ENCODE assay signal across 8 cellular contexts in the genomic region with DNA sequence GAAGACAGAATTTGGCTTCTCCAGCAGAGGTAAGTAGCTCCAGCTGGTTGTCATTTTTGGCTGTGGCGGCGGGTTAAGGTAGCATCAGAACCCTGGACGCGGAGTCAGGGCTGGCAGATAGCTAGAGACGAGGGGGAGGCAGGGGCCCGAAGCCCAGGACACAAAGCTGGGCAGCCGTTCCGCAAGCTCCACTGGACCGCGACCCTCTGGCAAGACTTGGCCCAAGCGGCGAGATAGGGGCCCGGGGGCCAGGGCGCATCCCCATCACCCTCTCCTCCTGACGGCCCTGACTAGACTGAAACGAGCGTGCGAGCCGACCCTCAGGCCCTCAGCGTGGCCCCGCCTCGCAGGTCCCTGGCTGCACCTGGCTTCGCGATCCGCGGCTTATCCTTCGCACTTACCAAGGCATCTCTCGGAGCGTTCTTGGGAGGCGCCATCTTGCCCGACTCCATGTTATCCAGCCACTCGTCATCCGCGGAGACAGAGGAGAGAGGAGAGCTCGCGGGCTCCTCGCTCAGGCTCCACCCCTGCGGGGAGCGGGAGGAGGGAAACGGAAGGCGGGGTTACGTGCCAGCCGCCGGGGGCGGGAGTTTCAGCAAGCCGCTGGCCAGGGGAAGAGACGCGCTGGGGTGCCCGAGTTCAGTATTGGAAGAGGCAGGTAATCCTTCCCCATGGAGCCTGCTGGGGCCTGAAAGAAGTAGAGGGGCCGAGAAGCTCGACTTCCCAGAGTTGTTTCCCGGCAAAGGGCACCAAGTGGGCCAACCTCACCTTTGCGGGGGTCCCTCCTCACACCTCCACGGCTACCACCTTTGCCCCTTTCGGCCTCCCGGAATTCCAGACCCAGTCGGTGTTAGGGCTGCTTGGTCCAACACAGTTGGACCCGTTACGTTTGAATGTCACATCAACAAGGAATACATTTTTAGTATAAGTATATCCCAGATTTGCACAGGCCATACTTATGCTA. TPM values are rescaled to one million over a fixed set of nuclear protein-coding genes. Genes with fewer than 3 reads are reported as not detected.
DNase-seq lines count a peak whose midpoint lies in the region; ATAC-seq and TF ChIP-seq lines count a peak whose summit lies in the region.

A gene with protein sequence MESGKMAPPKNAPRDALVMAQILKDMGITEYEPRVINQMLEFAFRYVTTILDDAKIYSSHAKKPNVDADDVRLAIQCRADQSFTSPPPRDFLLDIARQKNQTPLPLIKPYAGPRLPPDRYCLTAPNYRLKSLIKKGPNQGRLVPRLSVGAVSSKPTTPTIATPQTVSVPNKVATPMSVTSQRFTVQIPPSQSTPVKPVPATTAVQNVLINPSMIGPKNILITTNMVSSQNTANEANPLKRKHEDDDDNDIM (minus strand): TSS at position 491 of the 964 bp plus-strand sequence. CDS start 39 bp downstream, at position 452.

- no peaks in the 10 kb centered on the region for H4K20me1 ChIP-seq in SK-N-SH (ENCODE audit: insufficient read depth)
- H4K20me1 ChIP-seq in osteoblast (ENCODE audit: insufficient read depth, low read length) = no peaks in the 10 kb centered on the region

- H3K9me3 ChIP-seq in SK-N-SH (no peaks in the 10 kb centered on the region), osteoblast (ENCODE audit: low read depth, low read length) (no peaks in the 10 kb centered on the region), thoracic aorta (no peaks in the 10 kb centered on the region)

- H3K4me3 Mint-ChIP-seq in activated naive CD4-positive, alpha-beta T cell treated with anti-CD3 and anti-CD28 coated beads, Interleukin-2, amount 50 U/mL, for 24 hours = peak within 1 kb of the TSS; percentile 89

- no peaks in the 10 kb centered on the region for H3K9me2 ChIP-seq in SK-N-SH

- TF ChIP-seq EP300 in SK-N-SH (IDR thresholded peaks at IDR 0.05; ENCODE audit: borderline replicate concordance in 1 of 2, low read depth in 1 of 2, low read length in 1 of 2) = no peak

- peaks cover 12% of the 10 kb centered on the region for H3K4me1 Mint-ChIP-seq in activated naive CD4-positive, alpha-beta T cell treated with anti-CD3 and anti-CD28 coated beads, Interleukin-2, amount 50 U/mL, for 24 hours

- no peak for TF ChIP-seq RAD21 in SK-N-SH (IDR thresholded peaks at IDR 0.05; ENCODE audit: low read length)

- no peaks in the 10 kb centered on the region for H3K79me2 ChIP-seq in SK-N-SH (ENCODE audit: insufficient read depth)
- no peaks in the 10 kb centered on the region for H3K79me2 ChIP-seq in osteoblast (ENCODE audit: insufficient read depth, low read length)

- H3K9me3 Mint-ChIP-seq in activated naive CD4-positive, alpha-beta T cell treated with anti-CD3 and anti-CD28 coated beads, Interleukin-2, amount 50 U/mL, for 24 hours = no peaks in the 10 kb centered on the region

- H3K4me3 ChIP-seq in SK-N-SH (ENCODE audit: low read depth in 2 of 2, low read length in 1 of 2) (peak within 1 kb of the TSS; percentile 66 to 67), osteoblast (ENCODE audit: insufficient read depth, low read length) (peak within 1 kb of the TSS; percentile 84), thoracic aorta (peak within 1 kb of the TSS; percentile 84)

- H3F3A ChIP-seq in SK-N-SH (replicated peaks; ENCODE audit: insufficient read depth) = peaks cover 7% of the 10 kb centered on the region

- H2AFZ ChIP-seq in SK-N-SH (ENCODE audit: low read depth) = peak within 1 kb of the TSS; percentile 74
- H2AFZ ChIP-seq in osteoblast (ENCODE audit: low read length) = peak within 1 kb of the TSS; percentile 74

- peak within 1 kb of the TSS; percentile 82 for H3K9ac ChIP-seq in SK-N-SH

- H3K27me3 ChIP-seq in SK-N-SH (ENCODE audit: insufficient read depth) = no peaks in the 10 kb centered on the region
- no peaks in the 10 kb centered on the region for H3K27me3 ChIP-seq in osteoblast (ENCODE audit: insufficient read depth, low read length)
- H3K27me3 ChIP-seq in thoracic aorta (replicated peaks; ENCODE audit: insufficient read depth) = no peaks in the 10 kb centered on the region

- POLR2A ChIA-PET in HEK293T (lab: Yijun Ruan, JAX) (interaction anchor here (0.6 to 1.5 kb wide), 9 partner anchors 9 to 244 kb away, joined by 3 to 8 read pairs (median 3); a partner anchor contains a TSS), SK-N-SH (lab: Yijun Ruan, JAX) (interaction anchor here (0.6 to 1.2 kb wide), 2 partner anchors 221 to 240 kb away, joined by 3 to 6 read pairs; a partner anchor contains a TSS)

- DNase-seq in GM03348 (ENCODE audit: low spot score) (peak; percentile 94), HEK293T (ENCODE audit: extremely low spot score) (peak; percentile 88), MV-4-11 (lab: John Stamatoyannopoulos, UW) (peak; percentile 74), SK-N-SH (peak; percentile 87), glomerular endothelial cell (ENCODE audit: extremely low read depth, low read depth, low spot score) (no peak), osteoblast (ENCODE audit: insufficient read length, low spot score, missing footprints) (peak; percentile 89), thoracic aorta (ENCODE audit: low spot score) (peak; percentile 36)

- H3K27ac Mint-ChIP-seq in activated naive CD4-positive, alpha-beta T cell treated with anti-CD3 and anti-CD28 coated beads, Interleukin-2, amount 50 U/mL, for 24 hours = peak within 1 kb of the TSS; percentile 91

- H3K36me3 ChIP-seq in SK-N-SH (replicated peaks in 1 of 2; ENCODE audit: control insufficient read depth in 1 of 2, insufficient read depth in 2 of 2, low read length in 1 of 2) = peaks cover 4 to 8% of the 10 kb centered on the region in 2 experiments
- peaks cover 1% of the 10 kb centered on the region for H3K36me3 ChIP-seq in osteoblast (ENCODE audit: insufficient read depth, low read length)
- H3K36me3 ChIP-seq in thoracic aorta = no peaks in the 10 kb centered on the region

- no peaks in the 10 kb centered on the region for H3K27me3 Mint-ChIP-seq in activated naive CD4-positive, alpha-beta T cell treated with anti-CD3 and anti-CD28 coated beads, Interleukin-2, amount 50 U/mL, for 24 hours

- peak within 1 kb of the TSS; percentile 74 for H3K4me2 ChIP-seq in SK-N-SH
- peak within 1 kb of the TSS; percentile 87 for H3K4me2 ChIP-seq in osteoblast (ENCODE audit: insufficient read depth, low read length)

- H3K4me1 ChIP-seq in SK-N-SH (ENCODE audit: control insufficient read depth in 1 of 2, insufficient read depth in 2 of 2, low read depth in 1 of 2, low read length in 1 of 2) (no peaks in the 10 kb centered on the region), osteoblast (ENCODE audit: insufficient read depth, low read length) (no peaks in the 10 kb centered on the region), thoracic aorta (ENCODE audit: control insufficient read depth in 1 of 2, low read depth in 2 of 2) (no peaks in the 10 kb centered on the region)

- WGBS in SK-N-SH (ENCODE audit: low lambda C conversion rate) = 13% methylated on average over 31 of the region's 59 CpGs

- H3K36me3 Mint-ChIP-seq in activated naive CD4-positive, alpha-beta T cell treated with anti-CD3 and anti-CD28 coated beads, Interleukin-2, amount 50 U/mL, for 24 hours = no peaks in the 10 kb centered on the region

- H3K27ac ChIP-seq in SK-N-SH (ENCODE audit: low read depth in 2 of 2, low read length in 1 of 2) (peak within 1 kb of the TSS; percentile 56 to 73; a peak in 3 of 4 replicates), osteoblast (ENCODE audit: low read depth, low read length) (peak within 1 kb of the TSS; percentile 75), thoracic aorta (peak within 1 kb of the TSS; percentile 87 to 89)

- CTCF ChIA-PET in HEK293T (lab: Yijun Ruan, JAX) = no interaction called here
- CTCF ChIA-PET in SK-N-SH (lab: Yijun Ruan, JAX) = interaction anchor here (1.9 kb wide), 1 partner anchor 14 kb away, joined by 7 read pairs; no protein-coding TSS in a partner anchor

- peak; percentile 76 for ATAC-seq in thoracic aorta (ENCODE audit: insufficient number of reproducible peaks, low FRiP score, low read depth)

- TF ChIP-seq CTCF in SK-N-SH (IDR thresholded peaks at IDR 0.05) (no peak), osteoblast (IDR thresholded peaks at IDR 0.05; ENCODE audit: extremely low read depth, low read depth, low read length) (no peak), thoracic aorta (IDR thresholded peaks at IDR 0.05) (no peak)

TF ChIP-seq in HEK293T, 16 proteins besides CTCF, POLR2A, EP300 and RAD21:
- TF ChIP-seq ARNT (IDR thresholded peaks at IDR 0.05) (no peak), NFRKB (IDR thresholded peaks at IDR 0.05) (peak; percentile 44; the same call in 1 of the 2 replicates), L3MBTL2 (conservative IDR thresholded peaks at IDR 0.05) (peak; percentile 28; the same call in 1 of the 2 replicates)

TF ChIP-seq in SK-N-SH, 30 proteins besides CTCF, POLR2A, EP300 and RAD21 (continues in another document):
- TF ChIP-seq FOXJ3 (CRISPR knock-in tag; IDR thresholded peaks at IDR 0.05) (no peak), MEF2A (IDR thresholded peaks at IDR 0.05; ENCODE audit: borderline replicate concordance, low read depth) (no peak), NRF1 (IDR thresholded peaks at IDR 0.05; ENCODE audit: low read depth, low read length) (no peak), TAF1 (IDR thresholded peaks at IDR 0.05; ENCODE audit: borderline replicate concordance, low read depth, low read length) (peak; percentile 75), TCF12 (IDR thresholded peaks at IDR 0.05) (no peak), GATA2 (CRISPR knock-in tag; IDR thresholded peaks at IDR 0.05) (0 out of 2 replicates have a peak, but pooled peaks have one; percentile 9), YY1 (IDR thresholded peaks at IDR 0.05; ENCODE audit: low read depth) (peak; percentile 90), EZH2phosphoT487 (IDR thresholded peaks at IDR 0.05; ENCODE audit: borderline replicate concordance, low read depth) (no peak), JUND (IDR thresholded peaks at IDR 0.05) (no peak), NFIC (IDR thresholded peaks at IDR 0.05; ENCODE audit: borderline replicate concordance) (no peak), FOXM1 (IDR thresholded peaks at IDR 0.05; ENCODE audit: low read depth) (no peak), RFX5 (IDR thresholded peaks at IDR 0.05; ENCODE audit: low read length) (no peak), ELF1 (IDR thresholded peaks at IDR 0.05) (no peak)
- TF ChIP-seq, protein P1, sequence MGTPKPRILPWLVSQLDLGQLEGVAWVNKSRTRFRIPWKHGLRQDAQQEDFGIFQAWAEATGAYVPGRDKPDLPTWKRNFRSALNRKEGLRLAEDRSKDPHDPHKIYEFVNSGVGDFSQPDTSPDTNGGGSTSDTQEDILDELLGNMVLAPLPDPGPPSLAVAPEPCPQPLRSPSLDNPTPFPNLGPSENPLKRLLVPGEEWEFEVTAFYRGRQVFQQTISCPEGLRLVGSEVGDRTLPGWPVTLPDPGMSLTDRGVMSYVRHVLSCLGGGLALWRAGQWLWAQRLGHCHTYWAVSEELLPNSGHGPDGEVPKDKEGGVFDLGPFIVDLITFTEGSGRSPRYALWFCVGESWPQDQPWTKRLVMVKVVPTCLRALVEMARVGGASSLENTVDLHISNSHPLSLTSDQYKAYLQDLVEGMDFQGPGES (IDR thresholded peaks at IDR 0.05; ENCODE audit: low read depth, low read length) = no peak

RNA-seq across cellular contexts. Expression of the gene that starts here (rescaled TPM):
- 11.6 and 12.5 TPM in 2 replicates for polyA plus RNA-seq in SK-N-SH (2012; rRNA removed)
- polyA plus RNA-seq in SK-N-SH (2012; cell fraction: cytosol; rRNA removed) = 17.2 and 19.6 TPM in 2 replicates
- polyA plus RNA-seq in SK-N-SH (2012; cell fraction: nucleus; rRNA removed) = 6.8 and 7.7 TPM in 2 replicates
- total RNA-seq in glomerular endothelial cell (11.8 and 18.6 TPM in 2 replicates), osteoblast (20.3 and 23.3 TPM in 2 replicates), thoracic aorta (10 to 100 TPM; 14.5 to 15.2 TPM)
